Comparison of ENCODE assay signal across 8 cellular contexts in the genomic region with DNA sequence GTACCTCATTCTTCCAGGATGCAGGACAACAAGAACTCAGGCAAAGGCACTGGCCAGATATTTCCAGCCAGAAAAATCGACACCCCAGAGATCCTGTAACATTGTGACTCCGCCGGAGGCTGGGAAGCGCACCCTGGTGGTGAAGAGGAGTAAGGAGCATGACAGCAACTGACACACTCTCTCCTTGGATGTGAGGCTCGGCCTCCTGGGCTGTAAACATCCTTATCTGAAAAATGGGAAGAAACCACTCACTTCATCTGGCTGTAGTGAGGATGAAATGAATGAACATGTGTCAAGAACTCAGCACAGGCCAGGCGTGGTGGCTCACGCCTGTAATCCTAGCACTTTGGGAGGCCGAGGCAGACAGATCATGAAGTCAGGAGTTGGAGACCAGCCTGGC. TPM values are rescaled to one million over a fixed set of nuclear protein-coding genes. Genes with fewer than 3 reads are reported as not detected.
DNase-seq lines count a peak whose midpoint lies in the region; ATAC-seq and TF ChIP-seq lines count a peak whose summit lies in the region.

No MANE protein-coding gene starts in this region.

- intact Hi-C loops in PC-3 (cut with micrococcal nuclease) = loop anchor here (1.0 kb wide), 1 partner anchor 74 kb away; no protein-coding TSS in a partner anchor
- intact Hi-C loops in activated naive CD4-positive, alpha-beta T cell treated with anti-CD3 and anti-CD28 coated beads for 36 hours (cut with micrococcal nuclease) = loop anchor here (1.0 kb wide), 3 partner anchors 27 to 122 kb away; a partner anchor contains a TSS

- no peaks in the 10 kb centered on the region for H3K27me3 Mint-ChIP-seq in activated naive CD4-positive, alpha-beta T cell treated with anti-CD3 and anti-CD28 coated beads for 36 hours (ENCODE audit: low read depth)

- no peaks in the 10 kb centered on the region for H3K4me1 Mint-ChIP-seq in activated naive CD4-positive, alpha-beta T cell treated with anti-CD3 and anti-CD28 coated beads for 36 hours (ENCODE audit: low read depth)

- CTCF ChIA-PET in PC-3 (lab: Charles Lee) = no interaction called here
- CTCF ChIA-PET in activated naive CD4-positive, alpha-beta T cell treated with anti-CD3 and anti-CD28 coated beads for 36 hours (lab: Charles Lee) = interaction anchor here (0.6 to 1.6 kb wide), 10 partner anchors 11 to 82 kb away, joined by 3 to 6 read pairs (median 4); no protein-coding TSS in a partner anchor

- no peak overlapping the region for H3K4me2 ChIP-seq in PC-3 (ENCODE audit: low read length)

- no peak overlapping the region for H3K27ac ChIP-seq in PC-3 (ENCODE audit: low read length)

- ATAC-seq in PC-3 (peak; percentile 84), GM18517 (IDR thresholded peaks at IDR 0.05; ENCODE audit: unreplicated experiment) (no peak)

- no peaks in the 10 kb centered on the region for H3F3A ChIP-seq in PC-3 (ENCODE audit: low read length, unreplicated experiment)

- H3K27me3 ChIP-seq in PC-3 (ENCODE audit: low read length) = no peaks in the 10 kb centered on the region

- no peaks in the 10 kb centered on the region for H3K9me3 ChIP-seq in PC-3 (ENCODE audit: low read length)

- no peaks in the 10 kb centered on the region for H3K9me3 Mint-ChIP-seq in activated naive CD4-positive, alpha-beta T cell treated with anti-CD3 and anti-CD28 coated beads for 36 hours

- no peak overlapping the region for H3K4me3 Mint-ChIP-seq in activated naive CD4-positive, alpha-beta T cell treated with anti-CD3 and anti-CD28 coated beads for 36 hours

- no peaks in the 10 kb centered on the region for H3K9me2 ChIP-seq in PC-3 (replicated peaks; ENCODE audit: low read length)

- DNase-seq in 8988T (peak; percentile 65), PC-3 (peak; percentile 69), hepatic stellate cell (ENCODE audit: low spot score) (peak; percentile 81), NCI-H1930 (lab: John Stamatoyannopoulos, UW) (no peak)
- peak; percentile 57 for DNase-seq in activated naive CD4-positive, alpha-beta T cell treated with anti-CD3 and anti-CD28 coated beads for 36 hours
- DNase-seq in stimulated activated CD8-positive, alpha-beta memory T cell treated with anti-CD3 and anti-CD28 coated beads, Interleukin-12 subunit alpha, Interleukin-12 subunit beta, amount 100 ng/mL, for 1 hour (ENCODE audit: low read depth) = peak; percentile 9

- peak; percentile 68 for TF ChIP-seq CTCF in GM12874 (IDR thresholded peaks at IDR 0.05; ENCODE audit: insufficient read depth, low read depth, low read length)
- TF ChIP-seq CTCF in PC-3 (conservative IDR thresholded peaks at IDR 0.05; ENCODE audit: low read depth, low read length) = peak; percentile 85

- H3K4me1 ChIP-seq in PC-3 (ENCODE audit: insufficient read depth, low read length) = no peaks in the 10 kb centered on the region

- H3K4me3 ChIP-seq in PC-3 (ENCODE audit: low read length) = no peak overlapping the region

- POLR2A ChIA-PET in PC-3 (lab: Charles Lee; ENCODE audit: unreplicated experiment) = no interaction called here

- peaks cover 12% of the 10 kb centered on the region for H3K36me3 ChIP-seq in PC-3 (ENCODE audit: low read depth, low read length)

- no peak overlapping the region for H2AFZ ChIP-seq in PC-3 (ENCODE audit: low read length)

- no peaks in the 10 kb centered on the region for H3K79me2 ChIP-seq in PC-3 (ENCODE audit: low read length)

- no TSS peak for BruUV-seq in PC-3 (replicated peaks; lab: Mats Ljungman, UMichigan)

- no peaks in the 10 kb centered on the region for H4K20me1 ChIP-seq in PC-3 (ENCODE audit: low read length)

- H3K36me3 Mint-ChIP-seq in activated naive CD4-positive, alpha-beta T cell treated with anti-CD3 and anti-CD28 coated beads for 36 hours (ENCODE audit: low read depth) = peaks cover 4% of the 10 kb centered on the region

- H3K9ac ChIP-seq in PC-3 (ENCODE audit: low read length) = no peak overlapping the region

- no peak overlapping the region for H3K27ac Mint-ChIP-seq in activated naive CD4-positive, alpha-beta T cell treated with anti-CD3 and anti-CD28 coated beads for 36 hours

RNA-seq across cellular contexts. Expression of a gene that starts 27.5 kb away (rescaled TPM):
- 21.6 and 42.8 TPM in 2 replicates for total RNA-seq in PC-3 (2014; rRNA removed)
- total RNA-seq in activated naive CD4-positive, alpha-beta T cell treated with anti-CD3 and anti-CD28 coated beads for 36 hours = 10 to 100 TPM; 19.6 to 20.9 TPM

RNA-seq across cellular contexts. Expression of a gene that starts 47.3 kb away (rescaled TPM):
- 78.2 and 82.6 TPM in 2 replicates for total RNA-seq in PC-3 (2014; rRNA removed)
- 10 to 100 TPM; 18.1 to 19.9 TPM for total RNA-seq in activated naive CD4-positive, alpha-beta T cell treated with anti-CD3 and anti-CD28 coated beads for 36 hours

Comparison
In these comparisons a context has a peak if more than half of its experiments do, and no peak if none do; other contexts are left out.
1. DNase-seq: peak in 8988T (single experiment), PC-3 (single experiment), activated naive CD4-positive, alpha-beta T cell treated with anti-CD3 and anti-CD28 coated beads for 36 hours (single experiment), hepatic stellate cell (single experiment) and stimulated activated CD8-positive, alpha-beta memory T cell treated with anti-CD3 and anti-CD28 coated beads, Interleukin-12 subunit alpha, Interleukin-12 subunit beta, amount 100 ng/mL, for 1 hour (single experiment); none in NCI-H1930 (0 of 2).